In the genomic region with DNA sequence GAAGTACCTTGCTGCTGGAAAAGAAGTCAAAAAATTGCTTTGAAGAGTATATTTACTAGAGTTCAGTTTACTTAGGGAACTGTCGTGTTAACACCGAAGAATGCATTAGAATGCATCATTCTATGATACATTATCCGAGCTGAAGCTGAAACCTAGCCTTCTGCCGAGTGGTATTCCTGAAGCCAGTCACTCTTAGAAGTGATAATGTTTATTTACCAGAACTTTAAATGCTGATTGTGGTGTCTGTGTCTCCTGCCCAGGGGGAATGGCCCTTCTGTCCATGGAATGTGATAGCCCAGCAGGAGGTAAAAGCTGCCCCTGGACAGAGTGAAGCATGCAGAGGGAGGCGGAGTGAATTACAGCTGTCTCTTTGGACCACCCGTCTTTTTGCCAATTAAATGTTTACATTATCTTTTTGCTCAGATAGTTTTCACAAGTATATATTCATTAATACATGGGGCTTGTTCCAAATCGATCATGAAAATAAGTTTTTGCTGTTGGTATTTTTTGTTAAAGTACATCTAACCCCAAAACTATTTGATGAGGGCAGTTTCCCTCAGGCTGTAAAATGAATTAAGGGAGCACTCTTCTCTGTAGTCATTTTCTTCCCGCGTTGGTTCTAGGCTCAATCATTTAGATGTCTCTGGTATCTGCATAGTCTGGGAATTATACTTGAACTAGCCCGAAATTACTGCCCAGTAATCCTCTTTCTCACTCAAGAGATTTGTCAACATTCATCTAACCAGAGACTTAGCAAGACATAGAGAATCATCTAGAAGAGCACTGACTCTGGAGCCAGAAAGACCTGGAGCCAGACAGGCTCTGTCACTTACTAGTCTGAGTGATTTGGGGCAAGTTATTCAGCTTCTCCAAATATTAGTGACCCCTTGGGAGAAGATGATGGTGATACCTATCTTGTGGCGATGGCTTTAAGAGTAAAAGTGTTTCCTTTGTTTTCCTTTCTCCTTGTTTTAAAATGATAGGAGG, we compare ENCODE assay signal across 14 cellular contexts.
DNase-seq lines count a peak whose midpoint lies in the region; ATAC-seq and TF ChIP-seq lines count a peak whose summit lies in the region.
"Had no signal": no experiment of that assay in that cellular context is flagged by ENCODE, and none has a peak within 500 bp of the region (broad histone marks: within the 10 kb centered on the region; RNA-seq: fewer than 3 reads in every experiment).

No MANE protein-coding gene starts in this region.

- H3K18ac ChIP-seq in IMR-90 (ENCODE audit: low read depth, low read length), result peak overlapping the region; percentile 60

- dilution Hi-C loops in IMR-90 (cut with HindIII; ENCODE audit: low sequenced_read_pairs, unreplicated experiment), result no loop called here

- TF ChIP-seq POLR2A in IMR-90 (IDR thresholded peaks at IDR 0.05; ENCODE audit: low read depth, low read length), result no peak
- TF ChIP-seq POLR2A in thyroid gland (IDR thresholded peaks at IDR 0.05), result no peak
- TF ChIP-seq POLR2A in adrenal gland (IDR thresholded peaks at IDR 0.05), result no peak

- CTCF ChIA-PET in IMR-90 (lab: Yijun Ruan, JAX), result interaction anchor here (0.6 to 0.8 kb wide), 2 partner anchors 29 to 69 kb away, joined by 3 to 5 read pairs; no protein-coding TSS in a partner anchor

- H3K9ac ChIP-seq in IMR-90 (ENCODE audit: low read depth, low read length), result no peak overlapping the region; the same call in 1 of the 2 replicates

- H3K36me3 Mint-ChIP-seq in progenitor cell of endocrine pancreas (ENCODE audit: insufficient read depth), result no peaks in the 10 kb centered on the region
- H3K36me3 Mint-ChIP-seq: brain had no signal

- H2BK15ac ChIP-seq in IMR-90 (ENCODE audit: low read depth, low read length), result no peak overlapping the region

- H3K9me1 ChIP-seq in IMR-90 (ENCODE audit: insufficient read depth, low read length), result no peaks in the 10 kb centered on the region; the same call in 1 of the 2 replicates

- H3K27ac ChIP-seq in IMR-90 (ENCODE audit: insufficient read depth, low read length) (no peak overlapping the region), thyroid gland (peak overlapping the region; percentile 9 to 58 (median 58)), adrenal gland (peak overlapping the region in 2 of 5 donors; percentile 44 to 55)

- TF ChIP-seq CTCF in IMR-90 (conservative IDR thresholded peaks at IDR 0.05; ENCODE audit: low read depth, low read length) (no peak), astrocyte of the spinal cord (IDR thresholded peaks at IDR 0.05; ENCODE audit: low read depth, low read length) (no peak), thyroid gland (IDR thresholded peaks at IDR 0.05) (no peak), adrenal gland (IDR thresholded peaks at IDR 0.05) (no peak), progenitor cell of endocrine pancreas (IDR thresholded peaks at IDR 0.05; ENCODE audit: unreplicated experiment) (no peak)

- H3K56ac ChIP-seq in IMR-90 (ENCODE audit: extremely low read depth, insufficient read depth, low read length), result no peak overlapping the region

- H3K36me3 ChIP-seq in IMR-90 (ENCODE audit: control insufficient read depth, insufficient read depth, low read length) (no peaks in the 10 kb centered on the region), thyroid gland (no peaks in the 10 kb centered on the region), adrenal gland (replicated peaks in 1 of 2) (no peaks in the 10 kb centered on the region)
- H3K36me3 ChIP-seq: pancreas had no signal

- peak overlapping the region; percentile 1 for H2BK5ac ChIP-seq in IMR-90 (ENCODE audit: low read depth, low read length, poor library complexity, severe bottlenecking)

- H3K9me3 Mint-ChIP-seq in progenitor cell of endocrine pancreas (ENCODE audit: low read depth), result no peaks in the 10 kb centered on the region
- H3K9me3 Mint-ChIP-seq: activated B cell treated with CpG ODN at 0.5 μM for 24 hours, brain had no signal

- intact Hi-C loops in IMR-90 (cut with micrococcal nuclease) (no loop called here), thyroid gland (cut with DNase I) (no loop called here), adrenal gland (cut with DNase I) (no loop called here)

- no peak overlapping the region for H3K27ac Mint-ChIP-seq in progenitor cell of endocrine pancreas
- H3K27ac Mint-ChIP-seq: activated B cell treated with CpG ODN at 0.5 μM for 24 hours had no signal

- no TSS peak for BruUV-seq in IMR-90 (replicated peaks; lab: Mats Ljungman, UMichigan)

- H3K9me3 ChIP-seq in IMR-90 (ENCODE audit: control insufficient read depth, insufficient read depth, low read length) (no peaks in the 10 kb centered on the region), thyroid gland (no peaks in the 10 kb centered on the region), adrenal gland (replicated peaks in 1 of 3) (no peaks in the 10 kb centered on the region)
- H3K9me3 ChIP-seq: pancreas had no signal

- H3K4me1 Mint-ChIP-seq in progenitor cell of endocrine pancreas (ENCODE audit: low read depth), result no peaks in the 10 kb centered on the region
- H3K4me1 Mint-ChIP-seq: activated B cell treated with CpG ODN at 0.5 μM for 24 hours had no signal

- H3K27me3 ChIP-seq in IMR-90 (ENCODE audit: control insufficient read depth, insufficient read depth, low read length) (no peaks in the 10 kb centered on the region), thyroid gland (no peaks in the 10 kb centered on the region), adrenal gland (no peaks in the 10 kb centered on the region)
- H3K27me3 ChIP-seq: pancreas had no signal

- no peak overlapping the region for H2AK9ac ChIP-seq in IMR-90 (replicated peaks; ENCODE audit: low read depth, low read length, poor library complexity)

- no peak overlapping the region for H2AK5ac ChIP-seq in IMR-90 (ENCODE audit: low read depth, low read length)

- peak; percentile 76 for ATAC-seq in IMR-90 (ENCODE audit: low read depth)

- POLR2A ChIA-PET in IMR-90 (lab: Charles Lee; ENCODE audit: unreplicated experiment), result no interaction called here

- peaks cover 0 to 2% of the 10 kb centered on the region in 2 experiments; a peak in 1 of 4 replicates for H3K79me1 ChIP-seq in IMR-90 (ENCODE audit: low read depth in 1 of 2, low read length in 2 of 2)

- H3K14ac ChIP-seq in IMR-90 (replicated peaks; ENCODE audit: low read depth, low read length), result 0 out of 2 replicates have a peak overlapping the region, but pooled peaks have one; percentile 16

- H3K23ac ChIP-seq in IMR-90 (ENCODE audit: low read depth, low read length), result peak overlapping the region; percentile 48; the same call in 1 of the 2 replicates

- DNase-seq in IMR-90 (peak; percentile 43), astrocyte of the spinal cord (ENCODE audit: low read depth, low spot score) (peak; percentile 47), iPS-NIHi11 (ENCODE audit: low spot score) (peak; percentile 74), thyroid gland (no peak), NCI-H2081 treated with DMSO at 0.1 percent for 48 hours (lab: John Stamatoyannopoulos, UW) (no peak), adrenal gland (no peak), progenitor cell of endocrine pancreas (ENCODE audit: low spot score, unreplicated experiment) (no peak)
- DNase-seq: activated B cell treated with CpG ODN at 0.5 μM for 24 hours; activated T-cell treated with anti-CD3 and anti-CD28 coated beads, Interleukin-2, amount 50 U/mL, for 1 hour; Karpas-422; NCI-H526; pancreas; SIG-M5 had no signal

- TF ChIP-seq RAD21 in IMR-90 (IDR thresholded peaks at IDR 0.05; ENCODE audit: low read length), result no peak

- H4K91ac ChIP-seq in IMR-90 (ENCODE audit: insufficient read depth, low read depth, low read length), result peak overlapping the region; percentile 9; the same call in 1 of the 2 replicates

- H2BK20ac ChIP-seq in IMR-90 (ENCODE audit: low read depth, low read length), result no peak overlapping the region; the same call in 1 of the 2 replicates

- H2AFZ ChIP-seq in IMR-90 (replicated peaks; ENCODE audit: low read length, poor library complexity), result peak overlapping the region; percentile 55

- in situ Hi-C loops in IMR-90 (cut with MboI; ENCODE audit: low sequenced_read_pairs) (no loop called here), astrocyte of the spinal cord (cut with HindIII; ENCODE audit: low sequenced_read_pairs) (no loop called here)

- no peaks in the 10 kb centered on the region for H4K20me1 ChIP-seq in IMR-90 (ENCODE audit: insufficient read depth, low read length)

- peak overlapping the region; percentile 34; the same call in 1 of the 2 replicates for H3K4ac ChIP-seq in IMR-90 (ENCODE audit: low read depth, low read length)

- no CpG with 5 or more reads among the region's 11 CpGs for WGBS in IMR-90 (ENCODE audit: extremely low coverage in 2 of 2, insufficient read length in 1 of 2), 2 experiments
- WGBS in thyroid gland, 2 donors, result 80 to 82% methylated on average over 11 of the region's 11 CpGs
- WGBS in adrenal gland, 4 donors, result 77 to 89% (median 84%) methylated on average over 11 of the region's 11 CpGs

- H3K4me3 Mint-ChIP-seq in progenitor cell of endocrine pancreas (ENCODE audit: low read depth), result no peak overlapping the region
- H3K4me3 Mint-ChIP-seq: activated B cell treated with CpG ODN at 0.5 μM for 24 hours had no signal

- H3K4me1 ChIP-seq in IMR-90 (ENCODE audit: control insufficient read depth, insufficient read depth, low read length), result peaks cover 12% of the 10 kb centered on the region
- H3K4me1 ChIP-seq in thyroid gland, result peaks cover 38 to 40% of the 10 kb centered on the region in 2 donors
- H3K4me1 ChIP-seq in adrenal gland (replicated peaks in 1 of 2), result peaks cover 7 to 32% of the 10 kb centered on the region in 2 donors

- peak overlapping the region; percentile 4; the same call in 1 of the 2 replicates for H2BK120ac ChIP-seq in IMR-90 (ENCODE audit: low read depth, low read length)

- no peaks in the 10 kb centered on the region for H3K27me3 Mint-ChIP-seq in progenitor cell of endocrine pancreas
- H3K27me3 Mint-ChIP-seq: activated B cell treated with CpG ODN at 0.5 μM for 24 hours, brain had no signal

- no peak overlapping the region for H3K4me3 ChIP-seq in IMR-90 (ENCODE audit: insufficient read depth, low read depth, low read length)
- no peak overlapping the region for H3K4me3 ChIP-seq in astrocyte of the spinal cord (ENCODE audit: low read depth, low read length)
- no peak overlapping the region for H3K4me3 ChIP-seq in thyroid gland (replicated peaks in 1 of 3)
- no peak overlapping the region for H3K4me3 ChIP-seq in adrenal gland
- H3K4me3 ChIP-seq: pancreas had no signal

- H4K5ac ChIP-seq in IMR-90 (ENCODE audit: low read depth, low read length), result peak overlapping the region; percentile 60; the same call in 1 of the 2 replicates

- H4K8ac ChIP-seq in IMR-90 (ENCODE audit: low read depth in 2 of 2, low read length in 2 of 2), result peak overlapping the region; percentile 30 to 49; a peak in 2 of 4 replicates

- H3K4me2 ChIP-seq in IMR-90 (ENCODE audit: low read depth, low read length), result peak overlapping the region; percentile 51

TF ChIP-seq in IMR-90, 13 proteins besides CTCF, POLR2A, EP300 and RAD21 (continues in another document):
- TF ChIP-seq CEBPB (IDR thresholded peaks at IDR 0.05; ENCODE audit: low read depth, low read length) (no peak), BHLHE40 (IDR thresholded peaks at IDR 0.05; ENCODE audit: low read depth, low read length) (no peak), MXI1 (IDR thresholded peaks at IDR 0.05; ENCODE audit: borderline replicate concordance, low read depth, low read length) (no peak)

Comparison
In these comparisons a context has a peak if more than half of its experiments do, and no peak if none do; other contexts are left out.
1. DNase-seq: peak in IMR-90 (single experiment), astrocyte of the spinal cord (single experiment) and iPS-NIHi11 (single experiment); none in thyroid gland (0 of 2), NCI-H2081 treated with DMSO at 0.1 percent for 48 hours (single experiment), adrenal gland (0 of 7) and progenitor cell of endocrine pancreas (single experiment).